ENCODE assay signal across 12 cellular contexts in genomic region chr10:98957801-98958200, GRCh38.
"Had no signal": no experiment of that assay in that cellular context is flagged by ENCODE, and none has a peak within 500 bp of the region (broad histone marks: within the 10 kb centered on the region; RNA-seq: fewer than 3 reads in every experiment).

No MANE protein-coding gene starts in this region.

- ATAC-seq: activated naive CD8-positive, alpha-beta T cell treated with anti-CD3 and anti-CD28 coated beads, Interleukin-2, amount 50 U/mL, for 24 hours; left cardiac atrium had no signal

- H3K4me3 ChIP-seq: coronary artery, lung, skin epidermis had no signal

- H3K27me3 Mint-ChIP-seq: activated CD4-positive, alpha-beta T cell treated with anti-CD3 and anti-CD28 coated beads, Interleukin-2, amount 10 ng/mL, durations not matched to agents 24 days and 14 days; activated naive CD8-positive, alpha-beta T cell treated with anti-CD3 and anti-CD28 coated beads, Interleukin-2, amount 50 U/mL, for 24 hours had no signal

- H2AFZ ChIP-seq: parathyroid adenoma had no signal

- H3K79me2 ChIP-seq: parathyroid adenoma had no signal

- H3K27ac Mint-ChIP-seq: activated CD4-positive, alpha-beta T cell treated with anti-CD3 and anti-CD28 coated beads, Interleukin-2, amount 10 ng/mL, durations not matched to agents 24 days and 14 days; activated naive CD8-positive, alpha-beta T cell treated with anti-CD3 and anti-CD28 coated beads, Interleukin-2, amount 50 U/mL, for 24 hours; T-helper 1 cell treated with Interleukin-12 subunit alpha and Interleukin-12 subunit beta and Interleukin-4 antibody, amounts not matched to agents 30 μg/mL and 1 μg/mL, for 36 hours had no signal

- H3K4me3 Mint-ChIP-seq: activated CD4-positive, alpha-beta T cell treated with anti-CD3 and anti-CD28 coated beads, Interleukin-2, amount 10 ng/mL, durations not matched to agents 24 days and 14 days; activated naive CD8-positive, alpha-beta T cell treated with anti-CD3 and anti-CD28 coated beads, Interleukin-2, amount 50 U/mL, for 24 hours; T-helper 1 cell treated with Interleukin-12 subunit alpha and Interleukin-12 subunit beta and Interleukin-4 antibody, amounts not matched to agents 30 μg/mL and 1 μg/mL, for 36 hours had no signal

- H3K9ac ChIP-seq: parathyroid adenoma had no signal

- DNase-seq: activated CD4-positive, alpha-beta T cell treated with anti-CD3 and anti-CD28 coated beads, Interleukin-2, amount 10 ng/mL, durations not matched to agents 24 days and 14 days; activated naive CD4-positive, alpha-beta T cell treated with Interleukin-2 at 50 U/mL for 16 hours; activated naive CD8-positive, alpha-beta T cell treated with anti-CD3 and anti-CD28 coated beads, Interleukin-2, amount 50 U/mL, for 24 hours; caudate nucleus; effector memory CD4-positive, alpha-beta T cell; left cardiac atrium; retina had no signal

- H3K9me3 Mint-ChIP-seq: activated CD4-positive, alpha-beta T cell treated with anti-CD3 and anti-CD28 coated beads, Interleukin-2, amount 10 ng/mL, durations not matched to agents 24 days and 14 days; activated naive CD8-positive, alpha-beta T cell treated with anti-CD3 and anti-CD28 coated beads, Interleukin-2, amount 50 U/mL, for 24 hours; T-helper 1 cell treated with Interleukin-12 subunit alpha and Interleukin-12 subunit beta and Interleukin-4 antibody, amounts not matched to agents 30 μg/mL and 1 μg/mL, for 36 hours had no signal

- H3K4me1 Mint-ChIP-seq: activated CD4-positive, alpha-beta T cell treated with anti-CD3 and anti-CD28 coated beads, Interleukin-2, amount 10 ng/mL, durations not matched to agents 24 days and 14 days; activated naive CD8-positive, alpha-beta T cell treated with anti-CD3 and anti-CD28 coated beads, Interleukin-2, amount 50 U/mL, for 24 hours had no signal

- H3K4me1 ChIP-seq: parathyroid adenoma had no signal

- H3K27ac ChIP-seq: coronary artery, parathyroid adenoma, skin epidermis had no signal
